Comparison of ENCODE assay signal across 16 cellular contexts in genomic region chr11:131372243-131372930, GRCh38. TPM values are rescaled to one million over a fixed set of nuclear protein-coding genes. Genes with fewer than 3 reads are reported as not detected.
"Had no signal": no experiment of that assay in that cellular context is flagged by ENCODE, and none has a peak within 500 bp of the region (broad histone marks: within the 10 kb centered on the region; RNA-seq: fewer than 3 reads in every experiment).

No MANE protein-coding gene starts in this region.

- H3K4me3 ChIP-seq: body of pancreas, hepatocyte had no signal

- H3K27ac ChIP-seq: body of pancreas, foreskin keratinocyte, hepatocyte had no signal

- ATAC-seq: body of pancreas; foreskin keratinocyte; naive thymus-derived CD4-positive, alpha-beta T cell had no signal

- H3K9me3 ChIP-seq: body of pancreas had no signal

- H3K4me1 ChIP-seq: foreskin keratinocyte had no signal

- DNase-seq: activated B cell treated with CpG ODN at 0.5 μM for 24 hours; activated CD4-positive, alpha-beta memory T cell treated with anti-CD3 and anti-CD28 coated beads for 36 hours; activated CD4-positive, alpha-beta T cell treated with anti-CD3 and anti-CD28 coated beads for 4 hours; activated gamma-delta T cell treated with Interleukin-2 at 50 U/mL for 16 hours; activated T-cell treated with anti-CD3 and anti-CD28 coated beads for 4 hours; body of pancreas; foreskin keratinocyte; naive thymus-derived CD4-positive, alpha-beta T cell; stimulated activated CD4-positive, alpha-beta T cell treated with anti-CD3 and anti-CD28 coated beads, Interleukin-12 subunit alpha, Interleukin-12 subunit beta, amount 100 ng/mL, for 4 hours; stimulated activated CD4-positive, alpha-beta T cell treated with anti-CD3 and anti-CD28 coated beads, Interleukin-1b, Interleukin-23, amount 100 ng/mL, for 48 hours; stimulated activated CD8-positive, alpha-beta memory T cell treated with anti-CD3 and anti-CD28 coated beads, Interleukin-4, amount 100 ng/mL, for 48 hours; stimulated activated naive CD4-positive, alpha-beta T cell; T-helper 2 cell; trophoblast cell had no signal

RNA-seq across cellular contexts. Expression of gene NTM, which starts 2.0 kb away (rescaled TPM):
- total RNA-seq: activated B cell treated with CpG ODN at 0.5 μM for 24 hours; activated CD4-positive, alpha-beta memory T cell treated with anti-CD3 and anti-CD28 coated beads for 36 hours; activated T-helper 1 cell treated with anti-CD3 and anti-CD28 coated beads, Interleukin-12 subunit alpha, Interleukin-12 subunit beta, Interleukin-2, Interleukin-4 antibody, amounts not matched to agents 30 ng/mL and 10 ng/mL and 1 ng/mL, durations not matched to agents 14 hours and 24 hours and 36 hours; naive thymus-derived CD4-positive, alpha-beta T cell had no signal
